24 cellular contexts compared by ENCODE assay signal in the genomic region with DNA sequence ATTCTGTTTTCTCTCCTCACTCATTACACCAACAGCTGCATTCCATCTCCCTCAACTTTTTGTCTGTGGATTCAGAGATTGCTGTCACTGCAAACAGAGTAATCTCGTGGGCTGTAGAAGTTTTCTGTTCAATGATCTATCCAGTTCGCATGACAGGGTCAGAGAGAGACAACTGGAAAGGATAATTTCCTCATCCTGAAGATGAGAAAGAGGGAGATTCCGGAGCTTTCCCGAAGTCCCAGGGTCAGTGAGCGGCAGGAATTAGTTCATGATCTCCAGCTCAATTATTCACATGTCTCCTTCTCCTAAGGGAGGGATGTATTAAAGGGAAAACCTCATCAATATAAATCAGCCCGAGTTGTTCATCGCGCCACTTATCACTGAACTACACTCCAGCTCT.
"Had no signal": no experiment of that assay in that cellular context is flagged by ENCODE, and none has a peak within 500 bp of the region (broad histone marks: within the 10 kb centered on the region; RNA-seq: fewer than 3 reads in every experiment).

No MANE protein-coding gene starts in this region.

- ATAC-seq: K562 had no signal

- H3K4me3 ChIP-seq: K562, SJSA1, SK-N-MC had no signal

- DNase-seq: Kasumi-1, MM.1S, NCI-H1092 treated with DMSO at 0.1 percent for 48 hours, NCI-H1436, NCI-H187, NCI-H2029, NCI-H2081 treated with DMSO at 0.1 percent for 48 hours, NCI-H2171, NCI-H226, NCI-H446, NCI-H510A, NCI-H524 treated with DMSO at 0.1 percent for 48 hours, NCI-H69, NCI-H774, Right ventricle myocardium superior, RPMI8226, SIG-M5 had no signal

- FAIRE-seq: HTR-8/SVneo, K562, RCC 7860 had no signal

- H3K27ac ChIP-seq: HL-60, KMS-11, SJSA1, SK-N-MC had no signal

- H3K4me1 ChIP-seq: SJSA1 had no signal

- H3K9me3 ChIP-seq: SJSA1 had no signal

- H3K36me3 ChIP-seq: SJSA1 had no signal
